Comparison of ENCODE assay signal across 1 cellular context in genomic region chr16:46974352-46974751, GRCh38.
TF ChIP-seq lines count a peak whose summit lies in the region.

No MANE protein-coding gene starts in this region.

TF ChIP-seq in GM12878, 131 proteins besides CTCF, POLR2A, EP300 and RAD21 (continued from another document):
- TF ChIP-seq USF1 (IDR thresholded peaks at IDR 0.05; ENCODE audit: borderline replicate concordance, extremely low read length, insufficient read depth, low read depth, low read length) (no peak), USF2 (IDR thresholded peaks at IDR 0.05; ENCODE audit: borderline replicate concordance, low read depth, low read length) (peak; percentile 48; the same call in 1 of the 2 replicates), BMI1 (IDR thresholded peaks at IDR 0.05; ENCODE audit: borderline replicate concordance) (no peak), E4F1 (IDR thresholded peaks at IDR 0.05; ENCODE audit: borderline replicate concordance, partially characterized antibody) (no peak), CBX3 (IDR thresholded peaks at IDR 0.05; ENCODE audit: borderline replicate concordance, low read depth) (no peak), ZNF622 (IDR thresholded peaks at IDR 0.05) (no peak), WRNIP1 (IDR thresholded peaks at IDR 0.05; ENCODE audit: borderline replicate concordance, low read depth, low read length) (no peak), SP1 (IDR thresholded peaks at IDR 0.05; ENCODE audit: low read depth, low read length) (no peak), RBBP5 (conservative IDR thresholded peaks at IDR 0.05) (no peak), PAX5 (IDR thresholded peaks at IDR 0.05; ENCODE audit: borderline replicate concordance, low read depth, low read length) (no peak), POU2F2 (IDR thresholded peaks at IDR 0.05; ENCODE audit: borderline replicate concordance, low read depth, low read length) (0 out of 3 replicates have a peak, but pooled peaks have one; percentile 29), SUZ12 (IDR thresholded peaks at IDR 0.05; ENCODE audit: unreplicated experiment) (no peak), SMC3 (IDR thresholded peaks at IDR 0.05; ENCODE audit: borderline replicate concordance, low read length) (peak; percentile 6; the same call in 1 of the 2 replicates), NR2F1 (conservative IDR thresholded peaks at IDR 0.05) (no peak), FOS (IDR thresholded peaks at IDR 0.05; ENCODE audit: borderline replicate concordance, extremely low read depth, insufficient read length) (no peak), POLR2AphosphoS5 (IDR thresholded peaks at IDR 0.05; ENCODE audit: low read length) (peak; percentile 39; the same call in 1 of the 2 replicates), TCF7 (IDR thresholded peaks at IDR 0.05; ENCODE audit: borderline replicate concordance) (no peak), MLLT1 (IDR thresholded peaks at IDR 0.05) (no peak), CHD4 (IDR thresholded peaks at IDR 0.05) (no peak), ESRRA (IDR thresholded peaks at IDR 0.05; ENCODE audit: low read length) (no peak), DPF2 (IDR thresholded peaks at IDR 0.05) (no peak), NR2C2 (IDR thresholded peaks at IDR 0.05; ENCODE audit: borderline replicate concordance, control insufficient read depth, insufficient read length, low read depth) (no peak), SUPT20H (IDR thresholded peaks at IDR 0.05; ENCODE audit: borderline replicate concordance, control insufficient read depth, low read depth, low read length) (no peak), SREBF1 (IDR thresholded peaks at IDR 0.05; ENCODE audit: low read length) (no peak), EED (IDR thresholded peaks at IDR 0.05; ENCODE audit: low read depth) (no peak), PAX8 (IDR thresholded peaks at IDR 0.05) (no peak), PKNOX1 (IDR thresholded peaks at IDR 0.05) (no peak), KAT2A (conservative IDR thresholded peaks at IDR 0.05; ENCODE audit: control insufficient read depth, low read depth, low read length) (no peak), ZNF384 (IDR thresholded peaks at IDR 0.05; ENCODE audit: borderline replicate concordance, low read depth, low read length) (no peak), CBFB (IDR thresholded peaks at IDR 0.05; ENCODE audit: low read depth) (no peak), ATF7 (IDR thresholded peaks at IDR 0.05; ENCODE audit: low read depth) (peak; percentile 8; the same call in 1 of the 2 replicates), FOXK2 (IDR thresholded peaks at IDR 0.05) (no peak), ZSCAN29 (IDR thresholded peaks at IDR 0.05) (no peak), BCLAF1 (IDR thresholded peaks at IDR 0.05) (no peak), IKZF1 (conservative IDR thresholded peaks at IDR 0.05) (no peak), JUNB (IDR thresholded peaks at IDR 0.05) (no peak), ZNF274 (IDR thresholded peaks at IDR 0.05; ENCODE audit: insufficient read depth, insufficient read length) (no peak), RCOR1 (conservative IDR thresholded peaks at IDR 0.05; ENCODE audit: low read depth, low read length) (no peak), IKZF2 (IDR thresholded peaks at IDR 0.05) (no peak), MXI1 (IDR thresholded peaks at IDR 0.05; ENCODE audit: low read depth, low read length) (peak; percentile 83), HDAC2 (IDR thresholded peaks at IDR 0.05) (no peak), RUNX3 (IDR thresholded peaks at IDR 0.05; ENCODE audit: low read length) (0 out of 2 replicates have a peak, but pooled peaks have one; percentile 11), TARDBP (IDR thresholded peaks at IDR 0.05; ENCODE audit: borderline replicate concordance) (no peak), REST (IDR thresholded peaks at IDR 0.05; ENCODE audit: low read depth, low read length) (no peak), BHLHE40 (IDR thresholded peaks at IDR 0.05; ENCODE audit: borderline replicate concordance in 1 of 2, low read depth in 2 of 2, low read length in 1 of 2) (no peak), IRF3 (IDR thresholded peaks at IDR 0.05) (no peak), HDGF (IDR thresholded peaks at IDR 0.05) (no peak)
TF ChIP-seq in GM12878: peak in this region for 12.
